Comparison of ENCODE assay signal across 24 cellular contexts in the genomic region with DNA sequence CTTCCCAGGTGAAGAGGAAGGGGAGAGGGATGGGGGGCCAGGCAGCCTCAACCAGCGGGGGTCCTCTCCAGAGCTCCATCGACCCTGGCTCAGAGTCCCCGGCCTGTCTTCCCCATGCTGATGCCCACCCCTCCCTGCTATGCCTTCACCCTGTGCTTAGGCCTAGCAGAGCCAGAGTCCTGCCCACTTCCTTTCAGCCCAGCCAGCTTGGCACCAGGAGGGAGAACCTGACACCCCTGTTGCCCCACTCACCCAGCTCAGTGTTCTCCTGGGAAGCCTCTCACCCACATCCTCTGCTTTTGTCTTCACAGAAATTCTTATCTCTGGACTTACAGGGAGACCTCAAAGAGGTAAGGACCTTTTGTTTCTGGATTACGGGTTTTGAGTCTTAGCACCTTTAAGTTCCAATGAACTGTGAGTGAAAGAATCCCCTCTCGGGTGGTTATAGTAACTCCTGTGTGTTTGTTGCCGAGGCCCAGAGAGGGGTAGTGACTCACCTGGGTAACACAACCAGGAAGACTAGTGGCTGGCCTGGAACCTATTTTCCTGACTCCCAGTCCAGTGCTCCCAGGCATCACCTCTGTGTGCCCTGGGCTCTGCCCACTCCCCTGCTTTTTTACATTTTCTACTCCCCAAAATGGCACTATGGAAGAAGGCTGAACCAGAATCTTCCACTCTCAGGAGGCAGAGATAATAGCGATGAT. TPM values are rescaled to one million over a fixed set of nuclear protein-coding genes. Genes with fewer than 3 reads are reported as not detected.
DNase-seq lines count a peak whose midpoint lies in the region; ATAC-seq and TF ChIP-seq lines count a peak whose summit lies in the region.
"Had no signal": no experiment of that assay in that cellular context is flagged by ENCODE, and none has a peak within 500 bp of the region (broad histone marks: within the 10 kb centered on the region; RNA-seq: fewer than 3 reads in every experiment).

No MANE protein-coding gene starts in this region.

- CTCF ChIA-PET in MCF 10A (lab: Yijun Ruan, JAX) (no interaction called here), mammary epithelial cell (lab: Charles Lee; ENCODE audit: low non-redundant PET) (no interaction called here)

- intact Hi-C loops in MCF 10A (cut with micrococcal nuclease) (no loop called here), mammary epithelial cell (cut with micrococcal nuclease) (no loop called here)

- ATAC-seq in GM18907 (IDR thresholded peaks at IDR 0.05; ENCODE audit: unreplicated experiment): no peak
- ATAC-seq in HG03442 (IDR thresholded peaks at IDR 0.05; ENCODE audit: unreplicated experiment): no peak
- ATAC-seq: Panc1 had no signal

- H3K9ac ChIP-seq in mammary epithelial cell (ENCODE audit: insufficient read depth, low read length) (no peak overlapping the region), neuronal stem cell (ENCODE audit: low read depth, low read length, poor library complexity) (no peak overlapping the region)

- H4K20me1 ChIP-seq in mammary epithelial cell (ENCODE audit: insufficient read depth, low read length): no peaks in the 10 kb centered on the region

- dilution Hi-C loops in mammary epithelial cell (cut with HindIII; ENCODE audit: low sequenced_read_pairs): no loop called here

- BruUV-seq in MCF 10A (replicated peaks; lab: Mats Ljungman, UMichigan) (no TSS peak), mammary epithelial cell (replicated peaks; lab: Mats Ljungman, UMichigan) (no TSS peak)

- H3K4me3 ChIP-seq in mammary epithelial cell (replicated peaks in 1 of 3; ENCODE audit: insufficient read depth in 1 of 3, low read depth in 2 of 3, low read length in 3 of 3) (no peak overlapping the region), coronary artery (no peak overlapping the region), neuronal stem cell (ENCODE audit: low read length in 2 of 2) (no peak overlapping the region)

- H3K27me3 ChIP-seq in mammary epithelial cell (ENCODE audit: insufficient read depth, low read length) (peaks cover 3% of the 10 kb centered on the region), neuronal stem cell (ENCODE audit: control insufficient read depth in 3 of 3, insufficient read depth in 3 of 3, low read depth in 1 of 3, low read length in 3 of 3) (no peaks in the 10 kb centered on the region)

- H2AFZ ChIP-seq in mammary epithelial cell (ENCODE audit: low read depth, low read length): no peak overlapping the region
- H2AFZ ChIP-seq in neuronal stem cell (ENCODE audit: low read length): no peak overlapping the region

- H4K8ac ChIP-seq in neuronal stem cell (ENCODE audit: low read depth, low read length): no peak overlapping the region

- H3K27ac Mint-ChIP-seq in MCF 10A (ENCODE audit: low read depth, unreplicated experiment): no peak overlapping the region

- H3K36me3 Mint-ChIP-seq in MCF 10A (ENCODE audit: insufficient read depth, unreplicated experiment): no peaks in the 10 kb centered on the region

- no peak overlapping the region for H3K27ac ChIP-seq in mammary epithelial cell (ENCODE audit: insufficient read depth, low read depth, low read length)
- H3K27ac ChIP-seq in coronary artery: no peak overlapping the region
- H3K27ac ChIP-seq in neuronal stem cell (replicated peaks; ENCODE audit: low read length): no peak overlapping the region
- H3K27ac ChIP-seq: RWPE1 had no signal

- H2BK120ac ChIP-seq in neuronal stem cell (ENCODE audit: low read depth, low read length): no peak overlapping the region

- H3K79me1 ChIP-seq in neuronal stem cell (ENCODE audit: low read depth, low read length): no peaks in the 10 kb centered on the region

- H3K23ac ChIP-seq in neuronal stem cell (ENCODE audit: low read depth, low read length, poor library complexity): no peak overlapping the region

- H2BK5ac ChIP-seq in neuronal stem cell (ENCODE audit: low read length): no peak overlapping the region

- POLR2A ChIA-PET in MCF 10A (lab: Yijun Ruan, JAX): no interaction called here

- no peak overlapping the region for H3K4me3 Mint-ChIP-seq in MCF 10A (ENCODE audit: unreplicated experiment)

- H3K14ac ChIP-seq in neuronal stem cell (ENCODE audit: low read length): peak overlapping the region; percentile 8

- no peaks in the 10 kb centered on the region for H3K79me2 ChIP-seq in mammary epithelial cell (ENCODE audit: insufficient read depth, low read length)

- peak overlapping the region; percentile 64 for H3K18ac ChIP-seq in neuronal stem cell (ENCODE audit: low read length)

- TF ChIP-seq CTCF in MCF 10A (IDR thresholded peaks at IDR 0.05; ENCODE audit: unreplicated experiment) (no peak), mammary epithelial cell (conservative IDR thresholded peaks at IDR 0.05 in 1 of 2, IDR thresholded peaks at IDR 0.05 in 1 of 2; ENCODE audit: extremely low read depth in 1 of 2, insufficient read depth in 1 of 2, low read depth in 1 of 2, low read length in 2 of 2) (no peak), coronary artery (IDR thresholded peaks at IDR 0.05) (no peak)

- H3K4me1 ChIP-seq in mammary epithelial cell (ENCODE audit: insufficient read depth, low read length): no peaks in the 10 kb centered on the region
- no peaks in the 10 kb centered on the region for H3K4me1 ChIP-seq in neuronal stem cell (ENCODE audit: control insufficient read depth in 2 of 2, insufficient read depth in 1 of 2, low read depth in 1 of 2, low read length in 2 of 2)
- H3K4me1 ChIP-seq: BE2C had no signal

- H3K27me3 Mint-ChIP-seq in MCF 10A (ENCODE audit: insufficient read depth, unreplicated experiment): no peaks in the 10 kb centered on the region

- no peaks in the 10 kb centered on the region for H3K9me3 Mint-ChIP-seq in MCF 10A (ENCODE audit: unreplicated experiment)

- no peak overlapping the region for H2AK5ac ChIP-seq in neuronal stem cell (ENCODE audit: low read depth, low read length)

- peaks cover 15% of the 10 kb centered on the region for H3K4me1 Mint-ChIP-seq in MCF 10A (ENCODE audit: insufficient read depth, unreplicated experiment)

- no peak overlapping the region for H2BK15ac ChIP-seq in neuronal stem cell (ENCODE audit: low read length)

- H3K36me3 ChIP-seq in mammary epithelial cell (ENCODE audit: insufficient read depth, low read length) (no peaks in the 10 kb centered on the region), neuronal stem cell (replicated peaks in 1 of 2; ENCODE audit: control insufficient read depth in 2 of 2, insufficient read depth in 2 of 2, low read length in 2 of 2) (no peaks in the 10 kb centered on the region)
- H3K36me3 ChIP-seq: BE2C had no signal

- H2BK12ac ChIP-seq in neuronal stem cell (ENCODE audit: low read length): no peak overlapping the region

- H4K91ac ChIP-seq in neuronal stem cell (ENCODE audit: low read depth, low read length, poor library complexity): no peak overlapping the region

- WGBS in mammary epithelial cell (ENCODE audit: low coverage, missing lambda C conversion rate): 79% methylated on average over 6 of the region's 7 CpGs
- WGBS in neuronal stem cell (ENCODE audit: extremely low coverage in 2 of 2, insufficient read length in 2 of 2, insufficient replicate concordance in 1 of 2), 2 donors: no CpG with 5 or more reads among the region's 7 CpGs

- H3K9me3 ChIP-seq in mammary epithelial cell (replicated peaks; ENCODE audit: insufficient read depth, low read length): no peaks in the 10 kb centered on the region
- H3K9me3 ChIP-seq in neuronal stem cell (replicated peaks in 1 of 2; ENCODE audit: control insufficient read depth in 2 of 2, insufficient read depth in 1 of 2, low read depth in 1 of 2, low read length in 2 of 2): no peaks in the 10 kb centered on the region
- H3K9me3 ChIP-seq: BE2C had no signal

- H3K4me2 ChIP-seq in mammary epithelial cell (ENCODE audit: insufficient read depth, low read depth, low read length): no peak overlapping the region
- H3K4me2 ChIP-seq in neuronal stem cell (ENCODE audit: insufficient read depth, low read length, poor library complexity, severe bottlenecking): no peak overlapping the region

- no peak overlapping the region for H3K4ac ChIP-seq in neuronal stem cell (ENCODE audit: low read length)

- DNase-seq in MCF 10A (ENCODE audit: unreplicated experiment) (peak; percentile 81), mammary epithelial cell (no peak), coronary artery (ENCODE audit: low spot score) (peak; percentile 17), neuronal stem cell (ENCODE audit: low spot score) (no peak), NCI-H82 (lab: John Stamatoyannopoulos, UW) (no peak)
- DNase-seq: 8988T, ACHN, BE2C, Calu3, EL, GDM1, KBM-7, NCI-H1092, NCI-H1436, NCI-H187, NCI-H2107, NCI-H526 treated with DMSO at 0.1 percent for 48 hours, SHP77 treated with DMSO at 0.1 percent for 48 hours, T-helper 1 cell had no signal

- in situ Hi-C loops in mammary epithelial cell (cut with MboI; ENCODE audit: low sequenced_read_pairs in 2 of 2): no loop called here

RNA-seq across cellular contexts. Expression of gene CES1, which starts 53.4 kb away (rescaled TPM):
- total RNA-seq in MCF 10A (2022) (not detected in 2 replicates), mammary epithelial cell (under 1 TPM in 1 of 2 donors, not detected in 1; 0.50 TPM)
- polyA plus RNA-seq in mammary epithelial cell: 0.07 TPM
- not detected for polyA minus RNA-seq in mammary epithelial cell
- 0.14 TPM for polyA plus RNA-seq in neuronal stem cell (2013, experiment 1 of 2)
- polyA plus RNA-seq in neuronal stem cell (2013, experiment 2 of 2): 0.18 TPM
- total RNA-seq: OCI-LY7 had no signal

Comparison
In these comparisons a context has a peak if more than half of its experiments do, and no peak if none do; other contexts are left out.
1. DNase-seq: peak in MCF 10A (single experiment) and coronary artery (single experiment); none in mammary epithelial cell (single experiment), neuronal stem cell (single experiment) and NCI-H82 (single experiment).